ENCODE assay signal across 13 cellular contexts in genomic region chr15:79381593-79381992, GRCh38. TPM values are rescaled to one million over a fixed set of nuclear protein-coding genes. Genes with fewer than 3 reads are reported as not detected.
DNase-seq lines count a peak whose midpoint lies in the region; ATAC-seq, FAIRE-seq and TF ChIP-seq lines count a peak whose summit lies in the region.
"Had no signal": no experiment of that assay in that cellular context is flagged by ENCODE, and none has a peak within 500 bp of the region (broad histone marks: within the 10 kb centered on the region; RNA-seq: fewer than 3 reads in every experiment).

No MANE protein-coding gene starts in this region.

- no TSS peak for BruUV-seq in HepG2 (replicated peaks; lab: Mats Ljungman, UMichigan)

- H4K20me1 ChIP-seq in HepG2 (ENCODE audit: insufficient read depth, low read length) (peaks cover 3% of the 10 kb centered on the region; the same call in 1 of the 2 replicates), SK-N-SH (ENCODE audit: insufficient read depth) (no peaks in the 10 kb centered on the region)

- TF ChIP-seq POLR2A in HepG2 (IDR thresholded peaks at IDR 0.05; ENCODE audit: insufficient read depth in 1 of 2, low read depth in 2 of 2, low read length in 2 of 2): no peak
- no peak for TF ChIP-seq POLR2A in right lobe of liver (IDR thresholded peaks at IDR 0.05)

- TF ChIP-seq RAD21 in HepG2 (CRISPR knock-in tag; IDR thresholded peaks at IDR 0.05): no peak
- no peak for TF ChIP-seq RAD21 in SK-N-SH (IDR thresholded peaks at IDR 0.05; ENCODE audit: low read length)

- H3K79me2 ChIP-seq in HepG2 (ENCODE audit: insufficient read depth, low read length): no peaks in the 10 kb centered on the region
- no peaks in the 10 kb centered on the region for H3K79me2 ChIP-seq in SK-N-SH (ENCODE audit: insufficient read depth)

- TF ChIP-seq CTCF in HepG2 (CRISPR knock-in tag; IDR thresholded peaks at IDR 0.05): no peak
- TF ChIP-seq CTCF in right lobe of liver (IDR thresholded peaks at IDR 0.05): no peak
- TF ChIP-seq CTCF in SK-N-SH (IDR thresholded peaks at IDR 0.05): no peak

- H3K27me3 ChIP-seq in HepG2 (ENCODE audit: control insufficient read depth in 1 of 2, insufficient read depth in 2 of 2, low read length in 2 of 2) (no peaks in the 10 kb centered on the region; a peak in 1 of 5 replicates), right lobe of liver (no peaks in the 10 kb centered on the region), thymus (ENCODE audit: control insufficient read depth, insufficient read depth) (no peaks in the 10 kb centered on the region), SK-N-SH (ENCODE audit: insufficient read depth) (no peaks in the 10 kb centered on the region)
- H3K27me3 ChIP-seq: BE2C, SJSA1 had no signal

- H3K9me2 ChIP-seq in SK-N-SH: no peaks in the 10 kb centered on the region

- TF ChIP-seq EP300 in HepG2 (IDR thresholded peaks at IDR 0.05; ENCODE audit: low read depth in 2 of 2, low read length in 2 of 2) (no peak), HepG2 (CRISPR knock-in tag; IDR thresholded peaks at IDR 0.05; ENCODE audit: borderline replicate concordance) (no peak), SK-N-SH (IDR thresholded peaks at IDR 0.05; ENCODE audit: borderline replicate concordance in 1 of 2, low read depth in 1 of 2, low read length in 1 of 2) (no peak)

- peaks cover 5% of the 10 kb centered on the region for H3F3A ChIP-seq in SK-N-SH (replicated peaks; ENCODE audit: insufficient read depth)

- CTCF ChIA-PET in HepG2 (lab: Yijun Ruan, JAX; ENCODE audit: low intra/inter-chr PET ratio, low total read pairs): interaction anchor here (0.8 to 3.5 kb wide), 6 partner anchors 16 to 792 kb away, joined by 3 to 62 read pairs (median 6); no protein-coding TSS in a partner anchor
- CTCF ChIA-PET in SK-N-SH (lab: Yijun Ruan, JAX): interaction anchor here (0.6 to 7.1 kb wide), 78 partner anchors 8 to 940 kb away, joined by 3 to 198 read pairs (median 5); partner anchors contain the start of gene MINAR1

- intact Hi-C loops in HepG2 (cut with micrococcal nuclease; ENCODE audit: unreplicated experiment) (loop anchor here (1.0 to 2.0 kb wide), 3 partner anchors 215 to 612 kb away; no protein-coding TSS in a partner anchor), right lobe of liver (cut with DNase I) (loop anchor here in 1 of 2 donors (10.0 kb wide), 1 partner anchor 223 kb away; no protein-coding TSS in a partner anchor)

- in situ Hi-C loops in HepG2 (cut with HindIII; ENCODE audit: extremely low pct_ligation_motif_present, low pct_unique_long_range_greater_than_20kb): loop anchor here (5.0 kb wide), 1 partner anchor 216 kb away; no protein-coding TSS in a partner anchor

- peaks cover 14% of the 10 kb centered on the region for H3K4me1 ChIP-seq in HepG2 (ENCODE audit: insufficient read depth, low read length)
- H3K4me1 ChIP-seq in right lobe of liver: no peaks in the 10 kb centered on the region
- H3K4me1 ChIP-seq in thymus (ENCODE audit: control insufficient read depth, insufficient read depth, low read length): no peaks in the 10 kb centered on the region
- H3K4me1 ChIP-seq in SK-N-SH (ENCODE audit: control insufficient read depth in 1 of 2, insufficient read depth in 2 of 2, low read depth in 1 of 2, low read length in 1 of 2): peaks cover 0 to 3% of the 10 kb centered on the region in 2 experiments; a peak in 1 of 4 replicates
- H3K4me1 ChIP-seq: Caco-2, SJSA1 had no signal

- H3K9me3 ChIP-seq in HepG2 (ENCODE audit: low read length) (no peaks in the 10 kb centered on the region), right lobe of liver (no peaks in the 10 kb centered on the region), thymus (ENCODE audit: control insufficient read depth) (no peaks in the 10 kb centered on the region), SK-N-SH (no peaks in the 10 kb centered on the region)
- H3K9me3 ChIP-seq: BE2C, Caco-2, SJSA1 had no signal

- H3K4me2 ChIP-seq in HepG2 (ENCODE audit: low read depth, low read length): peak overlapping the region; percentile 18; the same call in 1 of the 2 replicates
- no peak overlapping the region for H3K4me2 ChIP-seq in SK-N-SH

- peak; percentile 61 for ATAC-seq in HepG2
- ATAC-seq in right lobe of liver: no peak
- no peak for ATAC-seq in GM21367 (IDR thresholded peaks at IDR 0.05; ENCODE audit: unreplicated experiment)
- no peak for ATAC-seq in GM19035 (IDR thresholded peaks at IDR 0.05; ENCODE audit: unreplicated experiment)

- no peak for FAIRE-seq in HepG2 (lab: Jason Lieb, UNC)

- H3K4me3 ChIP-seq in HepG2 (replicated peaks in 1 of 3; ENCODE audit: insufficient read depth in 1 of 3, low read depth in 2 of 3, low read length in 3 of 3) (no peak overlapping the region), right lobe of liver (no peak overlapping the region), thymus (ENCODE audit: low read length) (no peak overlapping the region), SK-N-SH (ENCODE audit: low read depth in 2 of 2, low read length in 1 of 2) (no peak overlapping the region)
- H3K4me3 ChIP-seq: K562, SJSA1 had no signal

- POLR2A ChIA-PET in HepG2 (lab: Yijun Ruan, JAX) (interaction anchor here (1.0 kb wide), 2 partner anchors 214 to 473 kb away, joined by 3 read pairs; no protein-coding TSS in a partner anchor), SK-N-SH (lab: Yijun Ruan, JAX) (interaction anchor here (1.2 to 2.0 kb wide), 2 partner anchors 472 to 541 kb away, joined by 5 to 6 read pairs; no protein-coding TSS in a partner anchor)

- no peaks in the 10 kb centered on the region for H3K36me3 ChIP-seq in HepG2 (replicated peaks in 1 of 2; ENCODE audit: control insufficient read depth in 1 of 2, insufficient read depth in 2 of 2, low read length in 2 of 2)
- H3K36me3 ChIP-seq in right lobe of liver: no peaks in the 10 kb centered on the region
- no peaks in the 10 kb centered on the region for H3K36me3 ChIP-seq in thymus (ENCODE audit: control insufficient read depth, insufficient read depth)
- no peaks in the 10 kb centered on the region for H3K36me3 ChIP-seq in SK-N-SH (replicated peaks in 1 of 2; ENCODE audit: control insufficient read depth in 1 of 2, insufficient read depth in 2 of 2, low read length in 1 of 2)
- H3K36me3 ChIP-seq: SJSA1 had no signal

- H2AFZ ChIP-seq in HepG2 (ENCODE audit: low read length) (no peak overlapping the region), SK-N-SH (ENCODE audit: low read depth) (no peak overlapping the region)

- DNase-seq in HepG2 (ENCODE audit: low spot score): peak; percentile 4
- no peak for DNase-seq in right lobe of liver
- peak; percentile 84 for DNase-seq in NCI-H146 (lab: John Stamatoyannopoulos, UW)
- DNase-seq in NCI-H774 (lab: John Stamatoyannopoulos, UW): peak; percentile 73
- no peak for DNase-seq in SK-N-SH
- DNase-seq: DMS 273 treated with DMSO at 0.1 percent for 48 hours had no signal

- H3K27ac ChIP-seq in HepG2 (ENCODE audit: extremely low read length, insufficient read depth, low read length) (no peak overlapping the region), right lobe of liver (no peak overlapping the region), thymus (ENCODE audit: low read depth) (peak overlapping the region; percentile 62), SK-N-SH (ENCODE audit: low read depth in 2 of 2, low read length in 1 of 2) (no peak overlapping the region)
- H3K27ac ChIP-seq: SJSA1 had no signal

- no peak overlapping the region for H3K9ac ChIP-seq in HepG2 (ENCODE audit: insufficient read depth, low read depth, low read length)
- no peak overlapping the region for H3K9ac ChIP-seq in SK-N-SH

TF ChIP-seq in HepG2, 621 proteins besides CTCF, POLR2A, EP300 and RAD21 (continues in another document):
- no peak for TF ChIP-seq KLF9 (CRISPR knock-in tag; IDR thresholded peaks at IDR 0.05; ENCODE audit: low read depth)
- TF ChIP-seq ARNT (IDR thresholded peaks at IDR 0.05): no peak
- no peak for TF ChIP-seq ZNF549 (CRISPR knock-in tag; IDR thresholded peaks at IDR 0.05)
- no peak for TF ChIP-seq ZNF607 (CRISPR knock-in tag; IDR thresholded peaks at IDR 0.05; ENCODE audit: borderline replicate concordance)
- TF ChIP-seq RXRA (CRISPR knock-in tag; IDR thresholded peaks at IDR 0.05): no peak

TF ChIP-seq in SK-N-SH, 30 proteins besides CTCF, POLR2A, EP300 and RAD21 (continues in another document):
- TF ChIP-seq GABPA (IDR thresholded peaks at IDR 0.05; ENCODE audit: low read depth) (no peak), ELF1 (IDR thresholded peaks at IDR 0.05) (no peak), SMC3 (IDR thresholded peaks at IDR 0.05; ENCODE audit: low read depth, low read length) (no peak), TEAD4 (IDR thresholded peaks at IDR 0.05; ENCODE audit: borderline replicate concordance, insufficient read depth) (no peak), NRF1 (IDR thresholded peaks at IDR 0.05; ENCODE audit: low read depth, low read length) (no peak), TCF12 (IDR thresholded peaks at IDR 0.05) (no peak)

RNA-seq across cellular contexts. Expression of gene MINAR1, which starts 50.5 kb away (rescaled TPM):
- total RNA-seq in HepG2 (2016; rRNA removed; fragmentation: Illumina TruSeq; extraction: Trizol): 0.13 and 0.15 TPM in 2 replicates
- 0.09 and 0.20 TPM in 2 replicates for total RNA-seq in HepG2 (2016; cell fraction: cytosol; rRNA removed; fragmentation: Illumina TruSeq; extraction: Trizol; ENCODE audit: low read depth)
- total RNA-seq in HepG2 (2016; cell fraction: insoluble cytoplasmic fraction; rRNA removed; fragmentation: Illumina TruSeq; extraction: Trizol): 0.07 and 0.15 TPM in 2 replicates
- total RNA-seq in HepG2 (2016; cell fraction: membrane; rRNA removed; fragmentation: Illumina TruSeq; extraction: Trizol): 0.22 and 0.28 TPM in 2 replicates
- 0.19 and 0.22 TPM in 2 replicates for total RNA-seq in HepG2 (2016; cell fraction: nucleus; rRNA removed; fragmentation: Illumina TruSeq; extraction: Trizol)
- 0.16 and 0.18 TPM in 2 replicates for polyA plus RNA-seq in HepG2 (2011; rRNA removed)
- polyA plus RNA-seq in HepG2 (2011; cell fraction: cytosol; rRNA removed): 0.07 and 0.15 TPM in 2 replicates
- 0.34 and 0.52 TPM in 2 replicates for polyA plus RNA-seq in HepG2 (2011; cell fraction: nucleus; rRNA removed)
- 0.23 and 0.40 TPM in 2 replicates for polyA plus RNA-seq in HepG2 (2012)
- polyA plus RNA-seq in HepG2 (2016; cell fraction: cytosol; fragmentation: Illumina TruSeq; extraction: Trizol; ENCODE audit: low read depth): 0.02 TPM in 1 of 2 replicates, not detected in the other
- polyA plus RNA-seq in HepG2 (2016; cell fraction: insoluble cytoplasmic fraction; fragmentation: Illumina TruSeq; extraction: Trizol; ENCODE audit: low read depth): 0.07 and 0.09 TPM in 2 replicates
- 0.05 and 0.07 TPM in 2 replicates for polyA plus RNA-seq in HepG2 (2016; cell fraction: membrane; fragmentation: Illumina TruSeq; extraction: Trizol; ENCODE audit: low read depth)
- polyA plus RNA-seq in HepG2 (2016; cell fraction: nucleus; fragmentation: Illumina TruSeq; extraction: Trizol; ENCODE audit: insufficient read depth, low read depth): 0.18 and 0.19 TPM in 2 replicates
- polyA minus RNA-seq in HepG2 (2011; rRNA and poly(A)+ RNA removed; ENCODE audit: low replicate concordance): 0.24 and 0.87 TPM in 2 replicates
- polyA minus RNA-seq in HepG2 (2011; cell fraction: cytosol; rRNA and poly(A)+ RNA removed): 0.18 and 0.30 TPM in 2 replicates
- polyA minus RNA-seq in HepG2 (2011; cell fraction: nucleus; rRNA and poly(A)+ RNA removed): 0.50 and 0.64 TPM in 2 replicates
- under 1 TPM in 3 of 6 experiments, not detected in 3; 0.06 to 0.12 (median 0.07) TPM for total RNA-seq in right lobe of liver
- polyA plus RNA-seq in thymus: 0.37 TPM
- polyA plus RNA-seq in SK-N-SH (2012; rRNA removed): 0.35 and 0.39 TPM in 2 replicates
- 0.30 and 0.39 TPM in 2 replicates for polyA plus RNA-seq in SK-N-SH (2012; cell fraction: cytosol; rRNA removed)
- 1.4 TPM in 2 replicates for polyA plus RNA-seq in SK-N-SH (2012; cell fraction: nucleus; rRNA removed)

Comparison
In these comparisons a context has a peak if more than half of its experiments do, and no peak if none do; other contexts are left out.
1. DNase-seq: peak in HepG2 (single experiment), NCI-H146 (single experiment) and NCI-H774 (single experiment); none in right lobe of liver (0 of 3) and SK-N-SH (single experiment).